34 cellular contexts compared by ENCODE assay signal in genomic region chr12:47649381-47649780, GRCh38.
"Had no signal": no experiment of that assay in that cellular context is flagged by ENCODE, and none has a peak within 500 bp of the region (broad histone marks: within the 10 kb centered on the region; RNA-seq: fewer than 3 reads in every experiment).

No MANE protein-coding gene starts in this region.

- H3K27ac Mint-ChIP-seq: activated CD4-positive, alpha-beta memory T cell treated with anti-CD3 and anti-CD28 coated beads for 36 hours; activated CD4-positive, alpha-beta T cell treated with anti-CD3 and anti-CD28 coated beads for 36 hours; activated CD4-positive, alpha-beta T cell treated with anti-CD3 and anti-CD28 coated beads, Interleukin-2, amount 10 ng/mL, durations not matched to agents 24 days and 14 days; activated CD8-positive, alpha-beta memory T cell treated with anti-CD3 and anti-CD28 coated beads, Interleukin-2, amount 10 ng/mL, durations not matched to agents 7 days and 5 days; activated CD8-positive, alpha-beta T cell treated with anti-CD3 and anti-CD28 coated beads, Interleukin-2, amount 10 ng/mL, durations not matched to agents 7 days and 5 days; activated naive CD4-positive, alpha-beta T cell treated with anti-CD3 and anti-CD28 coated beads for 36 hours; activated naive CD4-positive, alpha-beta T cell treated with anti-CD3 and anti-CD28 coated beads, Interleukin-2, amount 50 U/mL, for 24 hours; activated naive CD8-positive, alpha-beta T cell treated with anti-CD3 and anti-CD28 coated beads for 36 hours; activated naive CD8-positive, alpha-beta T cell treated with anti-CD3 and anti-CD28 coated beads, Interleukin-2, amount 50 U/mL, for 24 hours; activated T-helper 1 cell treated with anti-CD3 and anti-CD28 coated beads, Interleukin-12 subunit alpha, Interleukin-12 subunit beta, Interleukin-2, Interleukin-4 antibody, amounts not matched to agents 30 ng/mL and 10 ng/mL and 1 ng/mL, durations not matched to agents 14 hours and 24 hours and 36 hours; activated T-helper 2 cell treated with anti-CD3 and anti-CD28 coated beads, Interferon-gamma antibody, Interleukin-2, Interleukin-4, amounts not matched to agents 10 μg/mL and 5 μg/mL and 100 μg/mL, durations not matched to agents 14 hours and 24 hours and 36 hours; brain; T-helper 17 cell; T-helper 2 cell treated with Interferon-gamma antibody and Interleukin-4, amounts not matched to agents 5 μg/mL and 100 μg/mL, for 36 hours had no signal

- H3K27me3 Mint-ChIP-seq: activated CD4-positive, alpha-beta memory T cell treated with anti-CD3 and anti-CD28 coated beads for 36 hours; activated CD4-positive, alpha-beta T cell treated with anti-CD3 and anti-CD28 coated beads for 36 hours; activated CD4-positive, alpha-beta T cell treated with anti-CD3 and anti-CD28 coated beads, Interleukin-2, amount 10 ng/mL, durations not matched to agents 24 days and 14 days; activated CD8-positive, alpha-beta memory T cell treated with anti-CD3 and anti-CD28 coated beads, Interleukin-2, amount 10 ng/mL, durations not matched to agents 7 days and 5 days; activated naive CD4-positive, alpha-beta T cell treated with anti-CD3 and anti-CD28 coated beads, Interleukin-2, amount 50 U/mL, for 24 hours; activated naive CD8-positive, alpha-beta T cell treated with anti-CD3 and anti-CD28 coated beads for 36 hours; activated naive CD8-positive, alpha-beta T cell treated with anti-CD3 and anti-CD28 coated beads, Interleukin-2, amount 50 U/mL, for 24 hours; T-helper 17 cell had no signal

- H3K9me3 ChIP-seq: ascending aorta, colonic mucosa had no signal

- H3K27me3 ChIP-seq: adrenal gland, ascending aorta, breast epithelium, colonic mucosa had no signal

- H3K27ac ChIP-seq: adrenal gland, ascending aorta, breast epithelium, colonic mucosa, WERI-Rb-1 had no signal

- H3K4me3 Mint-ChIP-seq: activated CD4-positive, alpha-beta memory T cell treated with anti-CD3 and anti-CD28 coated beads for 36 hours; activated CD4-positive, alpha-beta T cell treated with anti-CD3 and anti-CD28 coated beads for 36 hours; activated CD4-positive, alpha-beta T cell treated with anti-CD3 and anti-CD28 coated beads, Interleukin-2, amount 10 ng/mL, durations not matched to agents 24 days and 14 days; activated CD8-positive, alpha-beta memory T cell treated with anti-CD3 and anti-CD28 coated beads, Interleukin-2, amount 10 ng/mL, durations not matched to agents 7 days and 5 days; activated CD8-positive, alpha-beta T cell treated with anti-CD3 and anti-CD28 coated beads, Interleukin-2, amount 10 ng/mL, durations not matched to agents 7 days and 5 days; activated naive CD4-positive, alpha-beta T cell treated with anti-CD3 and anti-CD28 coated beads for 36 hours; activated naive CD4-positive, alpha-beta T cell treated with anti-CD3 and anti-CD28 coated beads, Interleukin-2, amount 50 U/mL, for 24 hours; activated naive CD8-positive, alpha-beta T cell treated with anti-CD3 and anti-CD28 coated beads for 36 hours; activated naive CD8-positive, alpha-beta T cell treated with anti-CD3 and anti-CD28 coated beads, Interleukin-2, amount 50 U/mL, for 24 hours; activated T-helper 1 cell treated with anti-CD3 and anti-CD28 coated beads, Interleukin-12 subunit alpha, Interleukin-12 subunit beta, Interleukin-2, Interleukin-4 antibody, amounts not matched to agents 30 ng/mL and 10 ng/mL and 1 ng/mL, durations not matched to agents 14 hours and 24 hours and 36 hours; brain; T-helper 17 cell; T-helper 2 cell treated with Interferon-gamma antibody and Interleukin-4, amounts not matched to agents 5 μg/mL and 100 μg/mL, for 36 hours had no signal

- DNase-seq: activated CD4-positive, alpha-beta memory T cell treated with anti-CD3 and anti-CD28 coated beads for 36 hours; activated CD4-positive, alpha-beta T cell treated with anti-CD3 and anti-CD28 coated beads for 36 hours; activated CD4-positive, alpha-beta T cell treated with anti-CD3 and anti-CD28 coated beads, Interleukin-2, amount 10 ng/mL, durations not matched to agents 24 days and 14 days; activated CD4-positive, CD25-positive, alpha-beta regulatory T cell; activated CD4-positive, CD25-positive, alpha-beta regulatory T cell treated with anti-CD3 and anti-CD28 coated beads, Interleukin-2, amount 50 U/mL, for 72 hours; activated CD8-positive, alpha-beta memory T cell treated with anti-CD3 and anti-CD28 coated beads, Interleukin-2, amount 10 ng/mL, durations not matched to agents 7 days and 5 days; activated CD8-positive, alpha-beta memory T cell treated with anti-CD3 and anti-CD28 coated beads, Interleukin-2, amount 50 U/mL, for 4 hours; activated CD8-positive, alpha-beta T cell treated with anti-CD3 and anti-CD28 coated beads, Interleukin-2, amount 10 ng/mL, durations not matched to agents 7 days and 5 days; activated effector memory CD4-positive, alpha-beta T cell treated with anti-CD3 and anti-CD28 coated beads, Interleukin-2, amount 50 U/mL, for 16 hours; activated naive CD4-positive, alpha-beta T cell treated with anti-CD3 and anti-CD28 coated beads for 36 hours; activated naive CD8-positive, alpha-beta T cell treated with anti-CD3 and anti-CD28 coated beads for 36 hours; activated naive CD8-positive, alpha-beta T cell treated with anti-CD3 and anti-CD28 coated beads, Interleukin-2, amount 50 U/mL, for 24 hours; activated T-cell treated with anti-CD3 and anti-CD28 coated beads, Interleukin-2, amount 50 U/mL, for 1 hour; activated T-cell treated with anti-CD3 and anti-CD28 coated beads, Interleukin-2, amount 50 U/mL, for 48 hours; central memory CD4-positive, alpha-beta T cell; cerebellar nuclear complex; colonic mucosa; effector CD8-positive, alpha-beta T cell; foreskin fibroblast; head of caudate nucleus; SW 1271; T-helper 1 cell; T-helper 17 cell; T1000; WERI-Rb-1 had no signal

- H3K4me3 ChIP-seq: adrenal gland, ascending aorta, breast epithelium, colonic mucosa had no signal

- ATAC-seq: activated CD4-positive, alpha-beta T cell treated with anti-CD3 and anti-CD28 coated beads for 36 hours; activated CD8-positive, alpha-beta memory T cell treated with anti-CD3 and anti-CD28 coated beads, Interleukin-2, amount 10 ng/mL, durations not matched to agents 7 days and 5 days; activated CD8-positive, alpha-beta T cell treated with anti-CD3 and anti-CD28 coated beads, Interleukin-2, amount 10 ng/mL, durations not matched to agents 7 days and 5 days; activated naive CD8-positive, alpha-beta T cell treated with anti-CD3 and anti-CD28 coated beads, Interleukin-2, amount 50 U/mL, for 24 hours; esophagus mucosa; T-helper 17 cell had no signal

- H3K4me1 ChIP-seq: breast epithelium, colonic mucosa had no signal

- H3K36me3 ChIP-seq: adrenal gland, ascending aorta, breast epithelium, colonic mucosa, WERI-Rb-1 had no signal
